Comparison of ENCODE assay signal across 15 cellular contexts in genomic region chr9:120783611-120784047, GRCh38. TPM values are rescaled to one million over a fixed set of nuclear protein-coding genes. Genes with fewer than 3 reads are reported as not detected.
A peak's percentile ranks its signal among the peaks of the same experiment; 100 is the strongest.
DNase-seq lines count a peak whose midpoint lies in the region; ATAC-seq and TF ChIP-seq lines count a peak whose summit lies in the region.
"Had no signal": no experiment of that assay in that cellular context is flagged by ENCODE, and none has a peak within 500 bp of the region (broad histone marks: within the 10 kb centered on the region; RNA-seq: fewer than 3 reads in every experiment).

No MANE protein-coding gene starts in this region.

- no peaks in the 10 kb centered on the region for H3K9me3 ChIP-seq in SK-N-SH
- H3K9me3 ChIP-seq: thoracic aorta had no signal

- H3K9ac ChIP-seq in SK-N-SH, result no peak overlapping the region

- in situ Hi-C loops in SK-MEL-5 (cut with HindIII; ENCODE audit: low pct_unique_long_range_greater_than_20kb, low sequenced_read_pairs), result no loop called here

- H3K36me3 ChIP-seq in SK-N-SH (replicated peaks in 1 of 2; ENCODE audit: control insufficient read depth in 1 of 2, insufficient read depth in 2 of 2, low read length in 1 of 2), result peaks cover 43 to 46% of the 10 kb centered on the region in 2 experiments

- no peak for DNase-seq in SK-N-SH
- peak; percentile 31 for DNase-seq in SK-MEL-5 (ENCODE audit: low read depth, low spot score)
- DNase-seq in foreskin fibroblast, result peak; percentile 66 to 75
- DNase-seq in stromal cell of bone marrow (ENCODE audit: low read depth), result peak; percentile 36
- DNase-seq in NAMALWA (ENCODE audit: low spot score), result no peak
- DNase-seq in dedifferentiated amniotic fluid mesenchymal stem cell (ENCODE audit: extremely low spot score), result no peak
- no peak for DNase-seq in DMS79 treated with DMSO at 0.1 percent for 48 hours (lab: John Stamatoyannopoulos, UW)
- DNase-seq: 8988T; activated CD8-positive, alpha-beta memory T cell treated with anti-CD3 and anti-CD28 coated beads, Interleukin-2, amount 10 ng/mL, durations not matched to agents 7 days and 5 days; caudate nucleus; head of caudate nucleus; NCI-H510A; stimulated activated CD4-positive, alpha-beta T cell treated with anti-CD3 and anti-CD28 coated beads, Interleukin-2, amount 100 ng/mL, for 24 hours had no signal

- TF ChIP-seq CTCF in SK-N-SH (IDR thresholded peaks at IDR 0.05) (no peak), foreskin fibroblast (IDR thresholded peaks at IDR 0.05; ENCODE audit: low read depth, low read length) (no peak)

- H3K27ac ChIP-seq in SK-N-SH (ENCODE audit: low read depth in 2 of 2, low read length in 1 of 2), result no peak overlapping the region
- H3K27ac ChIP-seq: thoracic aorta had no signal

- no peaks in the 10 kb centered on the region for H3F3A ChIP-seq in SK-N-SH (replicated peaks; ENCODE audit: insufficient read depth)

- POLR2A ChIA-PET in SK-N-SH (lab: Yijun Ruan, JAX), result no interaction called here

- no peaks in the 10 kb centered on the region; a peak in 1 of 4 replicates for H3K4me1 ChIP-seq in SK-N-SH (ENCODE audit: control insufficient read depth in 1 of 2, insufficient read depth in 2 of 2, low read depth in 1 of 2, low read length in 1 of 2)

- H2AFZ ChIP-seq in SK-N-SH (ENCODE audit: low read depth), result no peak overlapping the region

- no peak for TF ChIP-seq RAD21 in SK-N-SH (IDR thresholded peaks at IDR 0.05; ENCODE audit: low read length)

- peaks cover 96% of the 10 kb centered on the region for H3K79me2 ChIP-seq in SK-N-SH (ENCODE audit: insufficient read depth)

- H3K4me2 ChIP-seq in SK-N-SH, result no peak overlapping the region

- no peak overlapping the region for H3K4me3 ChIP-seq in SK-N-SH (ENCODE audit: low read depth in 2 of 2, low read length in 1 of 2)
- H3K4me3 ChIP-seq in foreskin fibroblast (ENCODE audit: low read depth in 1 of 2, low read length in 2 of 2), result no peak overlapping the region
- H3K4me3 ChIP-seq: thoracic aorta had no signal

- TF ChIP-seq EP300 in SK-N-SH (IDR thresholded peaks at IDR 0.05; ENCODE audit: borderline replicate concordance in 1 of 2, low read depth in 1 of 2, low read length in 1 of 2), result no peak

- CTCF ChIA-PET in SK-N-SH (lab: Yijun Ruan, JAX), result no interaction called here

- WGBS in SK-N-SH (ENCODE audit: low lambda C conversion rate), result 86% methylated on average over 2 of the region's 2 CpGs

- H4K20me1 ChIP-seq in SK-N-SH (ENCODE audit: insufficient read depth), result 0 out of 2 replicates have a peak, but pooled peaks cover 4% of the 10 kb centered on the region

- ATAC-seq in SK-N-SH treated with all-trans-retinoic acid at 6 μM for 48 hours, result no peak
- ATAC-seq: activated CD8-positive, alpha-beta memory T cell treated with anti-CD3 and anti-CD28 coated beads, Interleukin-2, amount 10 ng/mL, durations not matched to agents 7 days and 5 days had no signal

- H3K27me3 ChIP-seq in SK-N-SH (ENCODE audit: insufficient read depth), result no peaks in the 10 kb centered on the region

- no peaks in the 10 kb centered on the region for H3K9me2 ChIP-seq in SK-N-SH

TF ChIP-seq in SK-N-SH treated with all-trans-retinoic acid at 6 μM for 48 hours, 23 proteins besides CTCF, POLR2A, EP300 and RAD21:
- no peak for TF ChIP-seq SNAI2 (CRISPR knock-in tag; IDR thresholded peaks at IDR 0.05)
- TF ChIP-seq ISL1 (CRISPR knock-in tag; IDR thresholded peaks at IDR 0.05), result 0 out of 2 replicates have a peak, but pooled peaks have one; percentile 12

TF ChIP-seq in SK-N-SH, 30 proteins besides CTCF, POLR2A, EP300 and RAD21:
- TF ChIP-seq USF2 (IDR thresholded peaks at IDR 0.05; ENCODE audit: borderline replicate concordance, low read depth, low read length) (no peak), FOXM1 (IDR thresholded peaks at IDR 0.05; ENCODE audit: low read depth) (no peak), SMC3 (IDR thresholded peaks at IDR 0.05; ENCODE audit: low read depth, low read length) (no peak), USF1 (IDR thresholded peaks at IDR 0.05; ENCODE audit: borderline replicate concordance, low read depth) (no peak), EZH2phosphoT487 (IDR thresholded peaks at IDR 0.05; ENCODE audit: borderline replicate concordance, low read depth) (no peak), JUND (IDR thresholded peaks at IDR 0.05) (no peak), TEAD4 (IDR thresholded peaks at IDR 0.05; ENCODE audit: borderline replicate concordance, insufficient read depth) (no peak), NRF1 (IDR thresholded peaks at IDR 0.05; ENCODE audit: low read depth, low read length) (no peak), SIN3A (IDR thresholded peaks at IDR 0.05; ENCODE audit: borderline replicate concordance, low read depth, low read length) (no peak), PBX3 (IDR thresholded peaks at IDR 0.05) (no peak), NFIC (IDR thresholded peaks at IDR 0.05; ENCODE audit: borderline replicate concordance) (no peak), ZBTB33 (IDR thresholded peaks at IDR 0.05; ENCODE audit: borderline replicate concordance, low read depth) (no peak), MEF2A (IDR thresholded peaks at IDR 0.05; ENCODE audit: borderline replicate concordance, low read depth) (no peak), YY1 (IDR thresholded peaks at IDR 0.05; ENCODE audit: low read depth) (no peak), TCF12 (IDR thresholded peaks at IDR 0.05) (no peak), FOXJ3 (CRISPR knock-in tag; IDR thresholded peaks at IDR 0.05) (no peak), MAX (IDR thresholded peaks at IDR 0.05; ENCODE audit: low read depth) (no peak)

RNA-seq across cellular contexts. Expression of gene FBXW2, which starts 9.6 kb away (rescaled TPM):
- polyA plus RNA-seq in SK-N-SH (2012; rRNA removed), result 40.1 and 47.6 TPM in 2 replicates
- polyA plus RNA-seq in SK-N-SH (2012; cell fraction: cytosol; rRNA removed), result 50.2 and 51.7 TPM in 2 replicates
- 30.3 and 51.1 TPM in 2 replicates for polyA plus RNA-seq in SK-N-SH (2012; cell fraction: nucleus; rRNA removed)
- 26.4 and 30.7 TPM in 2 replicates for total RNA-seq in SK-MEL-5 (2014; rRNA removed; shearing (Covaris generic))
- polyA plus RNA-seq in SK-MEL-5 (2015; cell fraction: cytosol; rRNA removed), result 43.8 and 44.6 TPM in 2 replicates
- polyA plus RNA-seq in SK-MEL-5 (2015; cell fraction: nucleus; rRNA removed), result 55.4 and 60.3 TPM in 2 replicates

RNA-seq across cellular contexts. Expression of gene PSMD5, which starts 59.1 kb away (rescaled TPM):
- polyA plus RNA-seq in SK-N-SH (2012; rRNA removed), result 13.7 and 18.2 TPM in 2 replicates
- polyA plus RNA-seq in SK-N-SH (2012; cell fraction: cytosol; rRNA removed), result 20.7 and 22.6 TPM in 2 replicates
- polyA plus RNA-seq in SK-N-SH (2012; cell fraction: nucleus; rRNA removed), result 6.3 and 14.1 TPM in 2 replicates
- 23.9 and 27.9 TPM in 2 replicates for total RNA-seq in SK-MEL-5 (2014; rRNA removed; shearing (Covaris generic))
- polyA plus RNA-seq in SK-MEL-5 (2015; cell fraction: cytosol; rRNA removed), result 30.4 and 40.5 TPM in 2 replicates
- 9.0 and 15.7 TPM in 2 replicates for polyA plus RNA-seq in SK-MEL-5 (2015; cell fraction: nucleus; rRNA removed)

Comparison
In these comparisons a context has a peak if more than half of its experiments do, and no peak if none do; other contexts are left out.
1. DNase-seq: peak in SK-MEL-5 (single experiment), foreskin fibroblast (2 of 2) and stromal cell of bone marrow (single experiment); none in SK-N-SH (single experiment), NAMALWA (single experiment), dedifferentiated amniotic fluid mesenchymal stem cell (single experiment) and DMS79 treated with DMSO at 0.1 percent for 48 hours (single experiment).